In genomic region chr5:78726556-78726955, GRCh38 we compare ENCODE assay signal across 16 cellular contexts.
DNase-seq lines count a peak whose midpoint lies in the region; ATAC-seq, FAIRE-seq and TF ChIP-seq lines count a peak whose summit lies in the region.
"Had no signal": no experiment of that assay in that cellular context is flagged by ENCODE, and none has a peak within 500 bp of the region (broad histone marks: within the 10 kb centered on the region; RNA-seq: fewer than 3 reads in every experiment).

No MANE protein-coding gene starts in this region.

- H3K9me3 ChIP-seq in IMR-90 (ENCODE audit: control insufficient read depth, insufficient read depth, low read length) = no peaks in the 10 kb centered on the region
- no peaks in the 10 kb centered on the region for H3K9me3 ChIP-seq in astrocyte (ENCODE audit: insufficient read depth, low read depth, low read length)
- no peaks in the 10 kb centered on the region for H3K9me3 ChIP-seq in stomach
- H3K9me3 ChIP-seq: BLaER1 had no signal

- CTCF ChIA-PET in IMR-90 (lab: Yijun Ruan, JAX) = no interaction called here

- TF ChIP-seq CTCF in IMR-90 (conservative IDR thresholded peaks at IDR 0.05; ENCODE audit: low read depth, low read length) (no peak), astrocyte (IDR thresholded peaks at IDR 0.05; ENCODE audit: insufficient read depth, low read depth, low read length) (no peak), type B pancreatic cell (conservative IDR thresholded peaks at IDR 0.05) (no peak), stomach (IDR thresholded peaks at IDR 0.05) (no peak)

- no peaks in the 10 kb centered on the region for H4K20me1 ChIP-seq in IMR-90 (ENCODE audit: insufficient read depth, low read length)
- H4K20me1 ChIP-seq in astrocyte (ENCODE audit: insufficient read depth, low read length) = no peaks in the 10 kb centered on the region
- H4K20me1 ChIP-seq: BLaER1 had no signal

- no peak overlapping the region for H2BK120ac ChIP-seq in IMR-90 (ENCODE audit: low read depth, low read length)

- no peak overlapping the region for H4K91ac ChIP-seq in IMR-90 (ENCODE audit: insufficient read depth, low read depth, low read length)

- H2BK5ac ChIP-seq in IMR-90 (ENCODE audit: low read depth, low read length, poor library complexity, severe bottlenecking) = no peak overlapping the region

- H3K9me3 Mint-ChIP-seq in astrocyte (ENCODE audit: unreplicated experiment) (no peaks in the 10 kb centered on the region), type B pancreatic cell (peaks cover 4% of the 10 kb centered on the region)
- H3K9me3 Mint-ChIP-seq in T-helper 2 cell treated with Interferon-gamma antibody and Interleukin-4, amounts not matched to agents 5 μg/mL and 100 μg/mL, for 36 hours = no peaks in the 10 kb centered on the region

- TF ChIP-seq POLR2A in IMR-90 (IDR thresholded peaks at IDR 0.05; ENCODE audit: low read depth, low read length) (no peak), stomach (IDR thresholded peaks at IDR 0.05) (no peak)

- intact Hi-C loops in IMR-90 (cut with micrococcal nuclease) (no loop called here), stomach (cut with DNase I; ENCODE audit: low total_unique reads) (no loop called here)

- H3K36me3 Mint-ChIP-seq in astrocyte (ENCODE audit: low read depth, unreplicated experiment) = no peaks in the 10 kb centered on the region
- no peaks in the 10 kb centered on the region for H3K36me3 Mint-ChIP-seq in type B pancreatic cell
- no peaks in the 10 kb centered on the region for H3K36me3 Mint-ChIP-seq in T-helper 2 cell treated with Interferon-gamma antibody and Interleukin-4, amounts not matched to agents 5 μg/mL and 100 μg/mL, for 36 hours (ENCODE audit: low read depth)

- H3K18ac ChIP-seq in IMR-90 (ENCODE audit: low read depth, low read length) = no peak overlapping the region; the same call in 1 of the 2 replicates

- no peak overlapping the region for H2AK5ac ChIP-seq in IMR-90 (ENCODE audit: low read depth, low read length)

- no CpG with 5 or more reads among the region's 3 CpGs for WGBS in IMR-90 (ENCODE audit: extremely low coverage in 2 of 2, insufficient read length in 1 of 2), 2 experiments
- WGBS in stomach, 5 donors = 90 to 96% (median 93%) methylated on average over 3 of the region's 3 CpGs

- no peak overlapping the region for H3K4ac ChIP-seq in IMR-90 (ENCODE audit: low read depth, low read length)

- no peaks in the 10 kb centered on the region for H3K9me1 ChIP-seq in IMR-90 (ENCODE audit: insufficient read depth, low read length)

- H3K4me1 Mint-ChIP-seq in astrocyte (ENCODE audit: low read depth, unreplicated experiment) (no peaks in the 10 kb centered on the region), type B pancreatic cell (ENCODE audit: unreplicated experiment) (peaks cover 5% of the 10 kb centered on the region)
- no peaks in the 10 kb centered on the region for H3K4me1 Mint-ChIP-seq in T-helper 2 cell treated with Interferon-gamma antibody and Interleukin-4, amounts not matched to agents 5 μg/mL and 100 μg/mL, for 36 hours (ENCODE audit: low read depth)
- H3K4me1 Mint-ChIP-seq: CD8-positive, alpha-beta memory T cell had no signal

- H3K36me3 ChIP-seq in IMR-90 (ENCODE audit: control insufficient read depth, insufficient read depth, low read length) (no peaks in the 10 kb centered on the region), astrocyte (ENCODE audit: insufficient read depth, low read length) (no peaks in the 10 kb centered on the region), stomach (no peaks in the 10 kb centered on the region)
- H3K36me3 ChIP-seq: BLaER1 had no signal

- H2BK15ac ChIP-seq in IMR-90 (ENCODE audit: low read depth, low read length) = no peak overlapping the region

- H3K4me3 ChIP-seq in IMR-90 (ENCODE audit: insufficient read depth, low read depth, low read length) (no peak overlapping the region), astrocyte (ENCODE audit: insufficient read depth, low read depth, low read length) (no peak overlapping the region), stomach (no peak overlapping the region)
- H3K4me3 ChIP-seq: BLaER1 had no signal

- no peak for TF ChIP-seq RAD21 in IMR-90 (IDR thresholded peaks at IDR 0.05; ENCODE audit: low read length)

- H3K27ac ChIP-seq in IMR-90 (ENCODE audit: insufficient read depth, low read length) = peak overlapping the region; percentile 22; the same call in 1 of the 2 replicates
- H3K27ac ChIP-seq in astrocyte (ENCODE audit: low read depth, low read length) = no peak overlapping the region
- H3K27ac ChIP-seq in stomach = no peak overlapping the region
- H3K27ac ChIP-seq: BLaER1 had no signal

- H3K27me3 ChIP-seq in IMR-90 (ENCODE audit: control insufficient read depth, insufficient read depth, low read length) (no peaks in the 10 kb centered on the region), astrocyte (ENCODE audit: insufficient read depth, low read length) (peaks cover 2% of the 10 kb centered on the region), stomach (no peaks in the 10 kb centered on the region)
- H3K27me3 ChIP-seq: BLaER1 had no signal

- H3K14ac ChIP-seq in IMR-90 (replicated peaks; ENCODE audit: low read depth, low read length) = no peak overlapping the region

- H3K27ac Mint-ChIP-seq in astrocyte (ENCODE audit: unreplicated experiment) (no peak overlapping the region), type B pancreatic cell (peak overlapping the region; percentile 39)
- H3K27ac Mint-ChIP-seq in T-helper 2 cell treated with Interferon-gamma antibody and Interleukin-4, amounts not matched to agents 5 μg/mL and 100 μg/mL, for 36 hours = no peak overlapping the region
- H3K27ac Mint-ChIP-seq: CD8-positive, alpha-beta memory T cell had no signal

- no peak overlapping the region for H4K8ac ChIP-seq in IMR-90 (ENCODE audit: low read depth in 2 of 2, low read length in 2 of 2)

- H3K4me3 Mint-ChIP-seq in astrocyte (ENCODE audit: unreplicated experiment) (no peak overlapping the region), type B pancreatic cell (no peak overlapping the region)
- H3K4me3 Mint-ChIP-seq in T-helper 2 cell treated with Interferon-gamma antibody and Interleukin-4, amounts not matched to agents 5 μg/mL and 100 μg/mL, for 36 hours = no peak overlapping the region
- H3K4me3 Mint-ChIP-seq: CD8-positive, alpha-beta memory T cell had no signal

- no peak overlapping the region for H4K5ac ChIP-seq in IMR-90 (ENCODE audit: low read depth, low read length)

- no peak for FAIRE-seq in astrocyte (lab: Jason Lieb, UNC)
- FAIRE-seq: H54 had no signal

- H3K4me1 ChIP-seq in IMR-90 (ENCODE audit: control insufficient read depth, insufficient read depth, low read length) = peaks cover 6% of the 10 kb centered on the region
- H3K4me1 ChIP-seq in astrocyte (ENCODE audit: insufficient read depth, low read length) = no peaks in the 10 kb centered on the region
- H3K4me1 ChIP-seq in stomach = peaks cover 0 to 2% (median 0%) of the 10 kb centered on the region in 4 donors
- H3K4me1 ChIP-seq: BLaER1 had no signal

- no peaks in the 10 kb centered on the region for H3K79me1 ChIP-seq in IMR-90 (ENCODE audit: low read depth in 1 of 2, low read length in 2 of 2)

- DNase-seq in IMR-90 (peak; percentile 16), astrocyte (ENCODE audit: low read depth) (peak; percentile 48), left lobe of liver (ENCODE audit: low spot score) (no peak), type B pancreatic cell (ENCODE audit: extremely low spot score, unreplicated experiment) (no peak), cerebellar nuclear complex (lab: John Stamatoyannopoulos, UW) (no peak), stomach (no peak)
- DNase-seq in T-helper 2 cell treated with Interferon-gamma antibody and Interleukin-4, amounts not matched to agents 5 μg/mL and 100 μg/mL, for 36 hours (ENCODE audit: low spot score) = no peak
- DNase-seq: CD8-positive, alpha-beta memory T cell; DMS 273 treated with DMSO at 0.1 percent for 48 hours; NCI-H1417; NCI-H2029; NCI-H2171 treated with DMSO at 0.1 percent for 48 hours; NCI-H524; RPMI8226 had no signal

- no peak overlapping the region for H2AK9ac ChIP-seq in IMR-90 (replicated peaks; ENCODE audit: low read depth, low read length, poor library complexity)

- POLR2A ChIA-PET in IMR-90 (lab: Charles Lee; ENCODE audit: unreplicated experiment) = no interaction called here

- dilution Hi-C loops in IMR-90 (cut with HindIII; ENCODE audit: low sequenced_read_pairs, unreplicated experiment) = no loop called here

- ATAC-seq in IMR-90 (ENCODE audit: low read depth) (peak; percentile 62), left lobe of liver (peak; percentile 13)

- H3K9ac ChIP-seq in IMR-90 (ENCODE audit: low read depth, low read length) (no peak overlapping the region), astrocyte (ENCODE audit: low read length) (no peak overlapping the region)
- H3K9ac ChIP-seq: BLaER1 had no signal

- H3K27me3 Mint-ChIP-seq in astrocyte (ENCODE audit: low read depth, unreplicated experiment) = no peaks in the 10 kb centered on the region
- H3K27me3 Mint-ChIP-seq in type B pancreatic cell = no peaks in the 10 kb centered on the region
- peaks cover 2% of the 10 kb centered on the region for H3K27me3 Mint-ChIP-seq in T-helper 2 cell treated with Interferon-gamma antibody and Interleukin-4, amounts not matched to agents 5 μg/mL and 100 μg/mL, for 36 hours (ENCODE audit: low read depth)

- in situ Hi-C loops in IMR-90 (cut with MboI; ENCODE audit: low sequenced_read_pairs) = no loop called here

- no peak overlapping the region for H3K56ac ChIP-seq in IMR-90 (ENCODE audit: extremely low read depth, insufficient read depth, low read length)

- BruUV-seq in IMR-90 (replicated peaks; lab: Mats Ljungman, UMichigan) = no TSS peak

- H2BK20ac ChIP-seq in IMR-90 (ENCODE audit: low read depth, low read length) = no peak overlapping the region

- H3K79me2 ChIP-seq in astrocyte (ENCODE audit: insufficient read depth, low read length) = no peaks in the 10 kb centered on the region

- H2AFZ ChIP-seq in IMR-90 (replicated peaks; ENCODE audit: low read length, poor library complexity) = no peak overlapping the region
- no peak overlapping the region for H2AFZ ChIP-seq in astrocyte (ENCODE audit: low read depth, low read length)

- no peak for TF ChIP-seq EP300 in stomach (IDR thresholded peaks at IDR 0.05)

- H3K4me2 ChIP-seq in IMR-90 (ENCODE audit: low read depth, low read length) = no peak overlapping the region
- no peak overlapping the region for H3K4me2 ChIP-seq in astrocyte (ENCODE audit: low read length)
- H3K4me2 ChIP-seq: BLaER1 had no signal

- H3K23ac ChIP-seq in IMR-90 (ENCODE audit: low read depth, low read length) = no peak overlapping the region

TF ChIP-seq in IMR-90, 13 proteins besides CTCF, POLR2A, EP300 and RAD21 (continues in another document):
- TF ChIP-seq RCOR1 (IDR thresholded peaks at IDR 0.05; ENCODE audit: insufficient replicate concordance, low read length) (no peak), USF2 (IDR thresholded peaks at IDR 0.05; ENCODE audit: low read depth, low read length) (no peak), SMC3 (IDR thresholded peaks at IDR 0.05; ENCODE audit: low read depth, low read length) (no peak), NFE2L2 (IDR thresholded peaks at IDR 0.05; ENCODE audit: low read depth, low read length) (no peak)

Comparison
In these comparisons a context has a peak if more than half of its experiments do, and no peak if none do; other contexts are left out.
1. DNase-seq: peak in IMR-90 (single experiment) and astrocyte (single experiment); none in left lobe of liver (single experiment), type B pancreatic cell (single experiment), cerebellar nuclear complex (0 of 2), stomach (single experiment) and T-helper 2 cell treated with Interferon-gamma antibody and Interleukin-4, amounts not matched to agents 5 μg/mL and 100 μg/mL, for 36 hours (single experiment).